In genomic region chr10:113316506-113316905, GRCh38 we compare ENCODE assay signal across 22 cellular contexts.
A peak's percentile ranks its signal among the peaks of the same experiment; 100 is the strongest.
DNase-seq lines count a peak whose midpoint lies in the region; ATAC-seq and TF ChIP-seq lines count a peak whose summit lies in the region.
"Had no signal": no experiment of that assay in that cellular context is flagged by ENCODE, and none has a peak within 500 bp of the region (broad histone marks: within the 10 kb centered on the region; RNA-seq: fewer than 3 reads in every experiment).

No MANE protein-coding gene starts in this region.

- POLR2A ChIA-PET in Panc1 (lab: Charles Lee), result no interaction called here

- DNase-seq in Panc1 (ENCODE audit: low read depth, low spot score) (no peak), astrocyte of the cerebellum (ENCODE audit: low read depth) (no peak), foreskin fibroblast (no peak), retinal pigment epithelial cell (ENCODE audit: low read depth) (no peak)
- no peak for DNase-seq in stimulated activated CD4-positive, alpha-beta T cell treated with anti-CD3 and anti-CD28 coated beads, Interleukin-15, amount 100 ng/mL, for 24 hours
- DNase-seq: Caco-2; CD4-positive, alpha-beta memory T cell; KBM-7; NCI-H1092; NCI-H1436 treated with DMSO at 0.1 percent for 48 hours; NCI-H2029; NCI-H226; NCI-H510A treated with DMSO at 0.1 percent for 48 hours; NCI-H748 treated with DMSO at 0.1 percent for 48 hours; PC-9; SHP77 treated with DMSO at 0.1 percent for 48 hours; SK-N-SH had no signal

- H3K9me3 ChIP-seq in Panc1 (ENCODE audit: control insufficient read depth, insufficient read depth, low read depth, low read length), result no peaks in the 10 kb centered on the region
- H3K9me3 ChIP-seq: Caco-2, SK-N-SH had no signal

- no peaks in the 10 kb centered on the region for H3K4me1 ChIP-seq in Panc1 (ENCODE audit: control insufficient read depth, insufficient read depth, low read length)
- H3K4me1 ChIP-seq: Caco-2 had no signal

- CTCF ChIA-PET in Panc1 (lab: Charles Lee), result no interaction called here

- H3K27me3 ChIP-seq in Panc1 (ENCODE audit: control insufficient read depth, insufficient read depth, low read length), result peaks cover 10% of the 10 kb centered on the region
- H3K27me3 ChIP-seq: BLaER1 had no signal

- intact Hi-C loops in Panc1 (cut with micrococcal nuclease; ENCODE audit: unreplicated experiment), result no loop called here

- no TSS peak for BruUV-seq in Panc1 (replicated peaks; lab: Mats Ljungman, UMichigan)

- H3K4me3 ChIP-seq in Panc1 (ENCODE audit: low read depth in 2 of 2, low read length in 2 of 2), result no peak overlapping the region
- no peak overlapping the region for H3K4me3 ChIP-seq in astrocyte of the cerebellum (ENCODE audit: low read depth, low read length)
- no peak overlapping the region for H3K4me3 ChIP-seq in foreskin fibroblast (ENCODE audit: low read depth in 1 of 2, low read length in 2 of 2)
- H3K4me3 ChIP-seq in retinal pigment epithelial cell (ENCODE audit: low read length), result no peak overlapping the region
- H3K4me3 ChIP-seq: BLaER1, PC-9 had no signal

- 0 out of 2 replicates have a peak, but pooled peaks have one; percentile 18 for TF ChIP-seq CTCF in Panc1 (IDR thresholded peaks at IDR 0.05)
- peak; percentile 15 for TF ChIP-seq CTCF in astrocyte of the cerebellum (IDR thresholded peaks at IDR 0.05; ENCODE audit: low read depth, low read length, missing control alignments)
- TF ChIP-seq CTCF in foreskin fibroblast (IDR thresholded peaks at IDR 0.05; ENCODE audit: low read depth, low read length), result peak; percentile 16
- TF ChIP-seq CTCF in retinal pigment epithelial cell (conservative IDR thresholded peaks at IDR 0.05; ENCODE audit: low read depth, low read length), result peak; percentile 23

- no peaks in the 10 kb centered on the region for H3K36me3 ChIP-seq in Panc1 (ENCODE audit: control insufficient read depth, insufficient read depth, low read length)

- ATAC-seq in Panc1, result no peak
- ATAC-seq in GM21619 (IDR thresholded peaks at IDR 0.05; ENCODE audit: unreplicated experiment), result no peak
- ATAC-seq in HG02973 (IDR thresholded peaks at IDR 0.05; ENCODE audit: unreplicated experiment), result no peak

- no peak overlapping the region for H3K27ac ChIP-seq in Panc1 (ENCODE audit: low read length)
- H3K27ac ChIP-seq: BLaER1, HL-60, PC-9, RWPE1 had no signal

- in situ Hi-C loops in Panc1 (cut with HindIII; ENCODE audit: low pct_unique_long_range_greater_than_20kb, low sequenced_read_pairs), result no loop called here
- in situ Hi-C loops in astrocyte of the cerebellum (cut with HindIII; ENCODE audit: low sequenced_read_pairs), result no loop called here
